24 cellular contexts compared by ENCODE assay signal in the genomic region with DNA sequence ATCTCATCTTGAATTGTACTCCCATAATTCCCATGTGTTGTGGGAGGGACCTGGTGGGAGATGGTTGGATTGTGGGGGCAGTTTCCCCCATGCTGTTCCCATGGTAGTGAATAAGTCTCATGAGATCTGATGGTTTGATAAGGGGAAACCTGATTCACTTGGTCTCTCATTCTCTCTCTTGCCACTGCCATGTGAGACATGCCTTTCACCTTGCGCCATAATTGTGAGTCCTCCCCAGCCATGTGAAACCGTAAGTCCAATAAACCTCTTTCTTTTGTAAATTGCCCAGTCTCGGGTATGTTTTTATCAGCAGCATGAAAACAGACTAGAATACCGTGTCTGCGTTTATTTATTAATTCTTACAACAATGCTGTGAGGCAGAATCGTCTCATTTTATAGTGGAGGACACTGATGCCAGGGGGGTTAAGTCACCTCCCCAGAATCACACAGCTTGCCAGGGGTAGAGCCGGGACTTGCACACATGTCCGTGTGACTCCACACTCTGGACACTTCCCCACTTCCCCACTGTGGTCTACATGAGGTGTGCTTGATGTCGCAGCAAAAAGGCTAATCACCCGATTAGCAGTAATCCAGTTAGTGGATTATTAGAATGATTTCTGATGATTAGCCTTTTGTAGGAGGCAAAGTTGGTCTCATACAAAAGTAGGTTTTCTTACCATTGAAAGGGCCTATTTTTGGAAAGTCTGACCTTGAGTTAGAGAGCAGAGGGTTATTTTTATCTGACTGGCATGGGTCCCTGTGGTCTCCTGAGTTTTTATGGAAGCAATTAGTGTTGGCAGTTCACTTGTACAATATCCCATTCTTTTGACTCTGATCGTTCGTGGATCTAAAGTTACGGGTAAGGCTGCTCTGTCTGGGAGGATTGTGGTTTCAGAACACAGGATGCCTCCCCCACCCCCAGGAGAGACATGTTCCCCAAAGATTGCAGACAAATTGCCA. TPM values are rescaled to one million over a fixed set of nuclear protein-coding genes. Genes with fewer than 3 reads are reported as not detected.
DNase-seq lines count a peak whose midpoint lies in the region; ATAC-seq, FAIRE-seq and TF ChIP-seq lines count a peak whose summit lies in the region.
"Had no signal": no experiment of that assay in that cellular context is flagged by ENCODE, and none has a peak within 500 bp of the region (broad histone marks: within the 10 kb centered on the region; RNA-seq: fewer than 3 reads in every experiment).

No MANE protein-coding gene starts in this region.

- ATAC-seq in GM19467 (IDR thresholded peaks at IDR 0.05; ENCODE audit: unreplicated experiment): no peak
- no peak for ATAC-seq in HG02981 (IDR thresholded peaks at IDR 0.05; ENCODE audit: unreplicated experiment)
- ATAC-seq: activated CD4-positive, alpha-beta T cell treated with anti-CD3 and anti-CD28 coated beads for 36 hours; activated CD8-positive, alpha-beta T cell treated with anti-CD3 and anti-CD28 coated beads, Interleukin-2, amount 10 ng/mL, durations not matched to agents 7 days and 5 days; mucosa of descending colon; stimulated activated naive CD8-positive, alpha-beta T cell treated with anti-CD3 and anti-CD28 coated beads, Interleukin-15, amount 100 ng/mL, for 72 hours had no signal

- H4K20me1 ChIP-seq in BLaER1: no peaks in the 10 kb centered on the region
- no peaks in the 10 kb centered on the region for H4K20me1 ChIP-seq in osteoblast (ENCODE audit: insufficient read depth, low read length)

- TF ChIP-seq CTCF in D721Med (IDR thresholded peaks at IDR 0.05; ENCODE audit: insufficient read depth, missing control alignments): no peak
- TF ChIP-seq CTCF in WERI-Rb-1 (IDR thresholded peaks at IDR 0.05; ENCODE audit: low read depth, low read length): no peak
- no peak for TF ChIP-seq CTCF in osteoblast (IDR thresholded peaks at IDR 0.05; ENCODE audit: extremely low read depth, low read depth, low read length)

- H3K4me2 ChIP-seq in BLaER1 (peak overlapping the region; percentile 72), osteoblast (ENCODE audit: insufficient read depth, low read length) (no peak overlapping the region)
- H3K4me2 ChIP-seq: hepatocyte had no signal

- H3K4me1 ChIP-seq in BLaER1 (peaks cover 42% of the 10 kb centered on the region), osteoblast (ENCODE audit: insufficient read depth, low read length) (peaks cover 4% of the 10 kb centered on the region)
- H3K4me1 ChIP-seq: thyroid gland had no signal

- peak overlapping the region; percentile 5; the same call in 1 of the 2 replicates for H3K27ac ChIP-seq in BLaER1
- H3K27ac ChIP-seq in WERI-Rb-1: no peak overlapping the region
- no peak overlapping the region for H3K27ac ChIP-seq in osteoblast (ENCODE audit: low read depth, low read length)
- H3K27ac ChIP-seq: hepatocyte, ovary, spleen, thyroid gland had no signal

- no peaks in the 10 kb centered on the region for H3K79me2 ChIP-seq in osteoblast (ENCODE audit: insufficient read depth, low read length)
- H3K79me2 ChIP-seq: hepatocyte had no signal

- DNase-seq in D721Med (ENCODE audit: insufficient read length, low spot score) (peak; percentile 86), WERI-Rb-1 (peak; percentile 42), osteoblast (ENCODE audit: insufficient read length, low spot score, missing footprints) (peak; percentile 62), NCI-H1105 treated with DMSO at 0.1 percent for 48 hours (lab: John Stamatoyannopoulos, UW) (no peak)
- DNase-seq: activated CD4-positive, alpha-beta T cell treated with anti-CD3 and anti-CD28 coated beads for 36 hours; activated CD8-positive, alpha-beta T cell treated with anti-CD3 and anti-CD28 coated beads, Interleukin-2, amount 10 ng/mL, durations not matched to agents 7 days and 5 days; activated naive CD4-positive, alpha-beta T cell treated with anti-CD3 and anti-CD28 coated beads, Interleukin-2, amount 10 ng/mL, durations not matched to agents 7 days and 5 days; amygdala; kidney glomerular epithelial cell; mucosa of descending colon; NCI-H1048; NCI-H187; NCI-H524 treated with DMSO at 0.1 percent for 48 hours; nephron progenitor cell; ovary; SHP77 treated with DMSO at 0.1 percent for 48 hours; spleen; stimulated activated CD4-positive, alpha-beta T cell treated with anti-CD3 and anti-CD28 coated beads, Interleukin-2, amount 100 ng/mL, for 24 hours; stimulated activated naive CD8-positive, alpha-beta T cell treated with anti-CD3 and anti-CD28 coated beads, Interleukin-15, amount 100 ng/mL, for 72 hours; thyroid gland had no signal

- H3K36me3 ChIP-seq in BLaER1: 0 out of 2 replicates have a peak, but pooled peaks cover 9% of the 10 kb centered on the region
- no peaks in the 10 kb centered on the region for H3K36me3 ChIP-seq in WERI-Rb-1
- no peaks in the 10 kb centered on the region for H3K36me3 ChIP-seq in osteoblast (ENCODE audit: insufficient read depth, low read length)
- H3K36me3 ChIP-seq: ovary had no signal

- H2AFZ ChIP-seq in osteoblast (ENCODE audit: low read length): no peak overlapping the region
- H2AFZ ChIP-seq: hepatocyte had no signal

- peak; percentile 94 for FAIRE-seq in D721Med (lab: Jason Lieb, UNC)

- no peaks in the 10 kb centered on the region for H3K27me3 ChIP-seq in BLaER1
- peaks cover 10% of the 10 kb centered on the region for H3K27me3 ChIP-seq in WERI-Rb-1 (ENCODE audit: insufficient read depth, low read depth, severe bottlenecking)
- H3K27me3 ChIP-seq in osteoblast (ENCODE audit: insufficient read depth, low read length): peaks cover 3% of the 10 kb centered on the region
- H3K27me3 ChIP-seq: hepatocyte, ovary, spleen, thyroid gland had no signal

- no peak overlapping the region for H3K4me3 ChIP-seq in BLaER1
- no peak overlapping the region for H3K4me3 ChIP-seq in WERI-Rb-1 (ENCODE audit: low read depth, low read length)
- no peak overlapping the region for H3K4me3 ChIP-seq in osteoblast (ENCODE audit: insufficient read depth, low read length)
- H3K4me3 ChIP-seq: hepatocyte, mucosa of descending colon, ovary, spleen, thyroid gland had no signal

- H3K9ac ChIP-seq in BLaER1: no peak overlapping the region; the same call in 1 of the 2 replicates

- H3K9me3 ChIP-seq in BLaER1: peaks cover 21% of the 10 kb centered on the region
- peaks cover 11% of the 10 kb centered on the region for H3K9me3 ChIP-seq in WERI-Rb-1 (ENCODE audit: severe bottlenecking)
- no peaks in the 10 kb centered on the region for H3K9me3 ChIP-seq in osteoblast (ENCODE audit: low read depth, low read length)
- H3K9me3 ChIP-seq: ovary, thyroid gland had no signal

RNA-seq across cellular contexts. Expression of a gene that starts 47.4 kb away (rescaled TPM):
- total RNA-seq in osteoblast: 4.4 and 4.7 TPM in 2 replicates

RNA-seq across cellular contexts. Expression of a gene that starts 55.9 kb away (rescaled TPM):
- total RNA-seq in osteoblast: 4.3 and 7.4 TPM in 2 replicates
